ENCODE assay signal across 24 cellular contexts in genomic region chr16:58649707-58650106, GRCh38.
"Had no signal": no experiment of that assay in that cellular context is flagged by ENCODE, and none has a peak within 500 bp of the region (broad histone marks: within the 10 kb centered on the region; RNA-seq: fewer than 3 reads in every experiment).

No MANE protein-coding gene starts in this region.

- H3K4me2 ChIP-seq: KMS-11 had no signal

- H3K9ac ChIP-seq: KMS-11 had no signal

- H3K27ac Mint-ChIP-seq: activated B cell treated with CpG ODN at 0.5 μM for 24 hours; activated CD4-positive, alpha-beta memory T cell treated with anti-CD3 and anti-CD28 coated beads, Interleukin-2, amount 10 ng/mL, durations not matched to agents 7 days and 5 days; activated naive CD4-positive, alpha-beta T cell treated with anti-CD3 and anti-CD28 coated beads for 36 hours; activated naive CD8-positive, alpha-beta T cell; activated T-helper 17 cell treated with anti-CD3 and anti-CD28 coated beads, Interleukin-2, amount 50 U/mL, for 72 hours; brain; T-helper 17 cell had no signal

- H3K36me3 Mint-ChIP-seq: activated naive CD8-positive, alpha-beta T cell; brain had no signal

- DNase-seq: activated B cell treated with CpG ODN at 0.5 μM for 24 hours; activated CD4-positive, alpha-beta memory T cell treated with anti-CD3 and anti-CD28 coated beads, Interleukin-2, amount 10 ng/mL, durations not matched to agents 7 days and 5 days; activated CD4-positive, alpha-beta T cell treated with anti-CD3 and anti-CD28 coated beads, Interleukin-2, amount 50 U/mL, for 1 hour; activated gamma-delta T cell; activated naive CD4-positive, alpha-beta T cell treated with anti-CD3 and anti-CD28 coated beads for 36 hours; activated T-cell treated with anti-CD3 and anti-CD28 coated beads for 4 hours; activated T-cell treated with anti-CD3 and anti-CD28 coated beads, Interleukin-2, amount 50 U/mL, for 48 hours; amygdala; MM.1S; NCI-H1105; NCI-H1436; NCI-H1694 treated with DMSO at 0.1 percent for 48 hours; NCI-H2029 treated with DMSO at 0.1 percent for 48 hours; NCI-H345; NCI-H510A; NCI-H69; SIG-M5; T-helper 17 cell; T1000 had no signal

- H3K4me3 Mint-ChIP-seq: activated B cell treated with CpG ODN at 0.5 μM for 24 hours; activated CD4-positive, alpha-beta memory T cell treated with anti-CD3 and anti-CD28 coated beads, Interleukin-2, amount 10 ng/mL, durations not matched to agents 7 days and 5 days; activated naive CD4-positive, alpha-beta T cell treated with anti-CD3 and anti-CD28 coated beads for 36 hours; activated naive CD8-positive, alpha-beta T cell; activated T-helper 17 cell treated with anti-CD3 and anti-CD28 coated beads, Interleukin-2, amount 50 U/mL, for 72 hours; brain; central memory CD8-positive, alpha-beta T cell; T-helper 17 cell had no signal

- H3K27me3 Mint-ChIP-seq: activated naive CD8-positive, alpha-beta T cell; activated T-helper 17 cell treated with anti-CD3 and anti-CD28 coated beads, Interleukin-2, amount 50 U/mL, for 72 hours; brain had no signal

- H3K4me1 Mint-ChIP-seq: activated CD4-positive, alpha-beta memory T cell treated with anti-CD3 and anti-CD28 coated beads, Interleukin-2, amount 10 ng/mL, durations not matched to agents 7 days and 5 days; activated T-helper 17 cell treated with anti-CD3 and anti-CD28 coated beads, Interleukin-2, amount 50 U/mL, for 72 hours; central memory CD8-positive, alpha-beta T cell; T-helper 17 cell had no signal

- H3K9me3 Mint-ChIP-seq: activated B cell treated with CpG ODN at 0.5 μM for 24 hours; activated CD4-positive, alpha-beta memory T cell treated with anti-CD3 and anti-CD28 coated beads, Interleukin-2, amount 10 ng/mL, durations not matched to agents 7 days and 5 days; activated naive CD4-positive, alpha-beta T cell treated with anti-CD3 and anti-CD28 coated beads for 36 hours; activated T-helper 17 cell treated with anti-CD3 and anti-CD28 coated beads, Interleukin-2, amount 50 U/mL, for 72 hours; central memory CD8-positive, alpha-beta T cell had no signal

- ATAC-seq: activated T-helper 17 cell treated with anti-CD3 and anti-CD28 coated beads, Interleukin-2, amount 50 U/mL, for 72 hours; T-helper 17 cell had no signal

- H3K27ac ChIP-seq: KMS-11 had no signal
